In genomic region chr11:127470485-127470884, GRCh38 we compare ENCODE assay signal across 11 cellular contexts.
A peak's percentile ranks its signal among the peaks of the same experiment; 100 is the strongest.
DNase-seq lines count a peak whose midpoint lies in the region; ATAC-seq and TF ChIP-seq lines count a peak whose summit lies in the region.
"Had no signal": no experiment of that assay in that cellular context is flagged by ENCODE, and none has a peak within 500 bp of the region (broad histone marks: within the 10 kb centered on the region; RNA-seq: fewer than 3 reads in every experiment).

No MANE protein-coding gene starts in this region.

- no peak overlapping the region for H3K27ac Mint-ChIP-seq in progenitor cell of endocrine pancreas
- H3K27ac Mint-ChIP-seq: CD4-positive, CD25-positive, alpha-beta regulatory T cell had no signal

- peaks cover 27% of the 10 kb centered on the region for H3K27me3 Mint-ChIP-seq in progenitor cell of endocrine pancreas
- H3K27me3 Mint-ChIP-seq: CD4-positive, CD25-positive, alpha-beta regulatory T cell had no signal

- no peaks in the 10 kb centered on the region for H3K27me3 ChIP-seq in stomach

- no peaks in the 10 kb centered on the region for H3K36me3 Mint-ChIP-seq in progenitor cell of endocrine pancreas (ENCODE audit: insufficient read depth)
- H3K36me3 Mint-ChIP-seq: CD4-positive, CD25-positive, alpha-beta regulatory T cell had no signal

- no peak overlapping the region for H3K4me3 Mint-ChIP-seq in progenitor cell of endocrine pancreas (ENCODE audit: low read depth)
- H3K4me3 Mint-ChIP-seq: CD4-positive, CD25-positive, alpha-beta regulatory T cell had no signal

- no peaks in the 10 kb centered on the region for H3K9me3 Mint-ChIP-seq in progenitor cell of endocrine pancreas (ENCODE audit: low read depth)

- WGBS in stomach, 5 donors = 52 to 71% (median 64%) methylated on average over 3 of the region's 3 CpGs

- no peaks in the 10 kb centered on the region for H3K9me3 ChIP-seq in stomach

- no peak overlapping the region for H3K27ac ChIP-seq in stomach

- intact Hi-C loops in stomach (cut with DNase I; ENCODE audit: low total_unique reads) = no loop called here

- DNase-seq in NCI-H82 (lab: John Stamatoyannopoulos, UW) = peak; percentile 45
- DNase-seq in NCI-H82 treated with DMSO at 0.1 percent for 48 hours (lab: John Stamatoyannopoulos, UW; ENCODE audit: unreplicated experiment) = no peak
- peak; percentile 8 for DNase-seq in UCSD-AML1 (lab: John Stamatoyannopoulos, UW; ENCODE audit: unreplicated experiment)
- DNase-seq in progenitor cell of endocrine pancreas (ENCODE audit: low spot score, unreplicated experiment) = no peak
- DNase-seq in stomach = no peak
- DNase-seq in NCI-H510A (lab: John Stamatoyannopoulos, UW) = no peak
- DNase-seq: central memory CD4-positive, alpha-beta T cell; MV-4-11 had no signal

- no peak for TF ChIP-seq EP300 in stomach (IDR thresholded peaks at IDR 0.05)

- no peaks in the 10 kb centered on the region for H3K4me1 ChIP-seq in stomach

- H3K4me3 ChIP-seq in stomach = no peak overlapping the region

- no peaks in the 10 kb centered on the region for H3K4me1 Mint-ChIP-seq in progenitor cell of endocrine pancreas (ENCODE audit: low read depth)
- H3K4me1 Mint-ChIP-seq: CD4-positive, CD25-positive, alpha-beta regulatory T cell had no signal

- no peaks in the 10 kb centered on the region for H3K36me3 ChIP-seq in stomach

- ATAC-seq in HG02981 (IDR thresholded peaks at IDR 0.05; ENCODE audit: unreplicated experiment) (peak; percentile 91), GM21528 (IDR thresholded peaks at IDR 0.05; ENCODE audit: low FRiP score, unreplicated experiment) (no peak)

- TF ChIP-seq CTCF in progenitor cell of endocrine pancreas (IDR thresholded peaks at IDR 0.05; ENCODE audit: unreplicated experiment) = peak; percentile 49
- TF ChIP-seq CTCF in stomach (IDR thresholded peaks at IDR 0.05) = no peak

- no peak for TF ChIP-seq POLR2A in stomach (IDR thresholded peaks at IDR 0.05)

Comparison
In these comparisons a context has a peak if more than half of its experiments do, and no peak if none do; other contexts are left out.
1. DNase-seq: peak in NCI-H82 (single experiment) and UCSD-AML1 (single experiment); none in NCI-H82 treated with DMSO at 0.1 percent for 48 hours (single experiment), progenitor cell of endocrine pancreas (single experiment), stomach (single experiment) and NCI-H510A (single experiment).